25 cellular contexts compared by ENCODE assay signal in genomic region chr2:1910021-1910420, GRCh38.
"Had no signal": no experiment of that assay in that cellular context is flagged by ENCODE, and none has a peak within 500 bp of the region (broad histone marks: within the 10 kb centered on the region; RNA-seq: fewer than 3 reads in every experiment).

No MANE protein-coding gene starts in this region.

- ATAC-seq: activated CD8-positive, alpha-beta T cell treated with anti-CD3 and anti-CD28 coated beads for 36 hours; activated T-cell treated with anti-CD3 and anti-CD28 coated beads, Interleukin-2, amount 50 U/mL, for 4 hours; activated T-helper 17 cell treated with anti-CD3 and anti-CD28 coated beads, Interleukin-2, amount 50 U/mL, for 72 hours; lower lobe of right lung; natural killer cell; sciatic nerve had no signal

- H3K36me3 Mint-ChIP-seq: natural killer cell, type B pancreatic cell had no signal

- H3K27me3 Mint-ChIP-seq: central memory CD8-positive, alpha-beta T cell had no signal

- H3K9me3 Mint-ChIP-seq: activated CD8-positive, alpha-beta T cell treated with anti-CD3 and anti-CD28 coated beads for 36 hours; activated T-cell treated with anti-CD3 and anti-CD28 coated beads, Interleukin-2, amount 50 U/mL, for 4 hours; activated T-helper 17 cell treated with anti-CD3 and anti-CD28 coated beads, Interleukin-2, amount 50 U/mL, for 72 hours; central memory CD8-positive, alpha-beta T cell; natural killer cell; stimulated activated naive CD8-positive, alpha-beta T cell treated with anti-CD3 and anti-CD28 coated beads, Interleukin-15, Interleukin-2, amounts not matched to agents 100 ng/mL and 50 ng/mL, for 24 hours; type B pancreatic cell had no signal

- H3K36me3 ChIP-seq: esophagus squamous epithelium, heart right ventricle, lower lobe of right lung, vagina had no signal

- H3K4me3 Mint-ChIP-seq: activated CD8-positive, alpha-beta T cell treated with anti-CD3 and anti-CD28 coated beads for 36 hours; activated T-cell treated with anti-CD3 and anti-CD28 coated beads, Interleukin-2, amount 50 U/mL, for 4 hours; activated T-helper 17 cell treated with anti-CD3 and anti-CD28 coated beads, Interleukin-2, amount 50 U/mL, for 72 hours; central memory CD8-positive, alpha-beta T cell; natural killer cell; stimulated activated naive CD8-positive, alpha-beta T cell treated with anti-CD3 and anti-CD28 coated beads, Interleukin-15, Interleukin-2, amounts not matched to agents 100 ng/mL and 50 ng/mL, for 24 hours; type B pancreatic cell had no signal

- FAIRE-seq: bronchial epithelial cell had no signal

- H3K27ac Mint-ChIP-seq: activated CD8-positive, alpha-beta T cell treated with anti-CD3 and anti-CD28 coated beads for 36 hours; activated T-helper 17 cell treated with anti-CD3 and anti-CD28 coated beads, Interleukin-2, amount 50 U/mL, for 72 hours; natural killer cell; stimulated activated naive CD8-positive, alpha-beta T cell treated with anti-CD3 and anti-CD28 coated beads, Interleukin-15, Interleukin-2, amounts not matched to agents 100 ng/mL and 50 ng/mL, for 24 hours; type B pancreatic cell had no signal

- DNase-seq: activated CD4-positive, alpha-beta T cell treated with anti-CD3 and anti-CD28 coated beads for 1 hour; activated CD4-positive, alpha-beta T cell treated with anti-CD3 and anti-CD28 coated beads, Interleukin-2, amount 50 U/mL, for 1 hour; activated CD8-positive, alpha-beta T cell treated with anti-CD3 and anti-CD28 coated beads for 36 hours; activated gamma-delta T cell treated with Interleukin-2 at 50 U/mL for 16 hours; activated naive CD4-positive, alpha-beta T cell treated with anti-CD3 and anti-CD28 coated beads, Interleukin-2, amount 50 U/mL, for 16 hours; activated T-cell treated with anti-CD3 and anti-CD28 coated beads, Interleukin-2, amount 50 U/mL, for 4 hours; esophagus squamous epithelium; foreskin melanocyte; heart right ventricle; kidney glomerular epithelial cell; lower lobe of right lung; mesenchymal stem cell; natural killer cell; stimulated activated CD4-positive, alpha-beta T cell treated with anti-CD3 and anti-CD28 coated beads, Interleukin-12 subunit alpha, Interleukin-12 subunit beta, amount 100 ng/mL, for 4 hours; stimulated activated CD4-positive, alpha-beta T cell treated with anti-CD3 and anti-CD28 coated beads, Interleukin-4, amount 100 ng/mL, for 1 hour; T-helper 2 cell had no signal

- H3K27me3 ChIP-seq: vagina had no signal

- H3K9me3 ChIP-seq: esophagus squamous epithelium, heart right ventricle, lower lobe of right lung, vagina had no signal

- H3K4me1 Mint-ChIP-seq: activated T-helper 17 cell treated with anti-CD3 and anti-CD28 coated beads, Interleukin-2, amount 50 U/mL, for 72 hours; central memory CD8-positive, alpha-beta T cell had no signal

- H3K4me1 ChIP-seq: lower lobe of right lung, vagina had no signal

- H3K27ac ChIP-seq: epithelial cell of prostate, esophagus squamous epithelium, heart right ventricle, lower lobe of right lung, skin epidermis, vagina had no signal

- H3K4me3 ChIP-seq: esophagus squamous epithelium, heart right ventricle, lower lobe of right lung, skin epidermis, vagina had no signal
